Comparison of ENCODE assay signal across 1 cellular context in genomic region chr19:11145147-11145924, GRCh38.
TF ChIP-seq lines count a peak whose summit lies in the region.

No MANE protein-coding gene starts in this region.

TF ChIP-seq in WTC11, 78 proteins besides CTCF, POLR2A, EP300 and RAD21 (continued from another document):
- TF ChIP-seq STAT6 (CRISPR knock-in tag; conservative IDR thresholded peaks at IDR 0.05; ENCODE audit: low read depth): no peak
- peak; percentile 72; the same call in 1 of the 2 replicates for TF ChIP-seq GTF2I (CRISPR knock-in tag; conservative IDR thresholded peaks at IDR 0.05)
- no peak for TF ChIP-seq ZNF263 (CRISPR knock-in tag; IDR thresholded peaks at IDR 0.05; ENCODE audit: low read depth)
- TF ChIP-seq ZNF423 (CRISPR knock-in tag; IDR thresholded peaks at IDR 0.05): no peak
- TF ChIP-seq TEAD1 (CRISPR knock-in tag; IDR thresholded peaks at IDR 0.05): no peak
- TF ChIP-seq USF1 (CRISPR knock-in tag; IDR thresholded peaks at IDR 0.05): no peak
- TF ChIP-seq, protein P1, sequence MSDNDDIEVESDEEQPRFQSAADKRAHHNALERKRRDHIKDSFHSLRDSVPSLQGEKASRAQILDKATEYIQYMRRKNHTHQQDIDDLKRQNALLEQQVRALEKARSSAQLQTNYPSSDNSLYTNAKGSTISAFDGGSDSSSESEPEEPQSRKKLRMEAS (CRISPR knock-in tag; IDR thresholded peaks at IDR 0.05): no peak
